In the genomic region with DNA sequence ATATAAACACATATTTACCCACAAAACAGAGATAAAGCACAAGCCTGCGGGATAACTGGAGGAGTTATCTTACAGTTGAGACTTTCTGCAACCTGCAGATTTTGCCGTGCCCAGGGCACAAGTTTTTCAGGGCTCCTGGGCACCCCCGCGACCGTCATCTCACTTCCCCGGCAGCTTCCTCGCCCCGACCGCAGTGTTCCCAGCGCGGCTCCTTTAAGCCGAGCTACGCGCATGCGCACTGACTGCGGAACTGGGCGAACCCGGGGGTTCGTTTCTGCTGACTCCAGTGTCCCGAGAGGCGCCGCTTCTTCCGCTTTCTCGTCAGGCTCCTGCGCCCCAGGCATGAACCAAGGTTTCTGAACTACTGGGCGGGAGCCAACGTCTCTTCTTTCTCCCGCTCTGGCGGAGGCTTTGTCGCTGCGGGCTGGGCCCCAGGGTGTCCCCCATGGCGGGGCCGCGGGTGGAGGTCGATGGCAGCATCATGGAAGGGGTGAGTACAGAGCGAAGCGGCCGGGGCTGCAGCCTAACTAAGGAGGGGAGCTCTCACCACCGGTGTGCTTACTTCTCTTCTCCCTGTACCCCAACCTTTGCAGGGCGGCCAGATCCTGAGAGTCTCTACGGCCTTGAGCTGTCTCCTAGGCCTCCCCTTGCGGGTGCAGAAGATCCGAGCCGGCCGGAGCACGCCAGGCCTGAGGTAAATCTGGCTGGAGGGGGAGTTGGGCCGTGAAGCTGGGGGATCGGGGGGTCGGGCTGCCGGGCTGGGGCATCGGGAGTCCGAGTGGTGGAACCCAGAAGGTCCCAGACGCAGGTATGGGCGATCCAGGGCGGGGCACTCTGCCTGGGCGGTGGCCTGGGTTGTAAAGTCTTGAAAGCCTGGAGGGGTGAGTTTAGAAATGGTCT, we compare ENCODE assay signal across 8 cellular contexts.
DNase-seq lines count a peak whose midpoint lies in the region; FAIRE-seq and TF ChIP-seq lines count a peak whose summit lies in the region.

A gene (plus strand): TSS at position 286 of the 900 bp plus-strand sequence. CDS start 160 bp downstream, at position 446.

- peak within 1 kb of the TSS; percentile 85 to 95 (median 90) for H3K27ac Mint-ChIP-seq in nephron
- peak within 1 kb of the TSS; percentile 98 for H3K27ac Mint-ChIP-seq in stimulated activated naive CD8-positive, alpha-beta T cell treated with anti-CD3 and anti-CD28 coated beads, Interleukin-15, Interleukin-2, amounts not matched to agents 100 ng/mL and 50 ng/mL, for 24 hours

- H3K36me3 Mint-ChIP-seq in nephron (ENCODE audit: low read depth), result peaks cover 73% of the 10 kb centered on the region
- peaks cover 58% of the 10 kb centered on the region for H3K36me3 Mint-ChIP-seq in stimulated activated naive CD8-positive, alpha-beta T cell treated with anti-CD3 and anti-CD28 coated beads, Interleukin-15, Interleukin-2, amounts not matched to agents 100 ng/mL and 50 ng/mL, for 24 hours (ENCODE audit: low read depth)

- no peaks in the 10 kb centered on the region for H3K9me3 ChIP-seq in Loucy (ENCODE audit: insufficient read depth, low read depth, low read length)

- DNase-seq in EH (ENCODE audit: low read depth), result peak; percentile 96
- DNase-seq in H54 (ENCODE audit: insufficient read length, low spot score), result peak; percentile 88
- DNase-seq in activated effector memory CD4-positive, alpha-beta T cell treated with Interleukin-2 at 50 U/mL for 16 hours, result peak; percentile 90
- DNase-seq in fibroblast of pulmonary artery (ENCODE audit: low read depth), result peak; percentile 96

- H3F3A ChIP-seq in Loucy (ENCODE audit: low read depth), result no peaks in the 10 kb centered on the region

- H3K4me3 ChIP-seq in Loucy (ENCODE audit: low read length, poor library complexity, severe bottlenecking) (peak within 1 kb of the TSS; percentile 85), fibroblast of pulmonary artery (replicated peaks; ENCODE audit: low read depth, low read length) (peak within 1 kb of the TSS; percentile 82)

- H3K4me3 Mint-ChIP-seq in nephron, result peak within 1 kb of the TSS; percentile 99
- H3K4me3 Mint-ChIP-seq in stimulated activated naive CD8-positive, alpha-beta T cell treated with anti-CD3 and anti-CD28 coated beads, Interleukin-15, Interleukin-2, amounts not matched to agents 100 ng/mL and 50 ng/mL, for 24 hours, result peak within 1 kb of the TSS; percentile 99

- TF ChIP-seq POLR2A in H54 (IDR thresholded peaks at IDR 0.05; ENCODE audit: low read depth, low read length) (peak; percentile 74), Raji (IDR thresholded peaks at IDR 0.05; ENCODE audit: insufficient read depth, low read depth, low read length) (peak; percentile 87)

- peaks cover 55% of the 10 kb centered on the region for H3K79me2 ChIP-seq in Loucy (ENCODE audit: insufficient read depth, low read length)

- no peaks in the 10 kb centered on the region for H3K27me3 Mint-ChIP-seq in nephron (ENCODE audit: low read depth)
- no peaks in the 10 kb centered on the region for H3K27me3 Mint-ChIP-seq in stimulated activated naive CD8-positive, alpha-beta T cell treated with anti-CD3 and anti-CD28 coated beads, Interleukin-15, Interleukin-2, amounts not matched to agents 100 ng/mL and 50 ng/mL, for 24 hours

- H3K4me1 ChIP-seq in Loucy (ENCODE audit: insufficient read depth, low read length, poor library complexity, severe bottlenecking), result peaks cover 31% of the 10 kb centered on the region

- H4K20me1 ChIP-seq in Loucy (ENCODE audit: insufficient read depth, low read length, poor library complexity, severe bottlenecking), result peaks cover 36% of the 10 kb centered on the region

- H3K4me2 ChIP-seq in Loucy (ENCODE audit: low read depth, low read length, poor library complexity, severe bottlenecking), result peak within 1 kb of the TSS; percentile 94

- peak within 1 kb of the TSS; percentile 98 for H2AFZ ChIP-seq in Loucy (ENCODE audit: low read length)

- peak; percentile 83 for FAIRE-seq in H54 (lab: Jason Lieb, UNC)

- TF ChIP-seq CTCF in Loucy (conservative IDR thresholded peaks at IDR 0.05; ENCODE audit: low read length) (no peak), fibroblast of pulmonary artery (IDR thresholded peaks at IDR 0.05; ENCODE audit: low read length, missing control alignments) (no peak), nephron (IDR thresholded peaks at IDR 0.05; ENCODE audit: unreplicated experiment in 3 of 3) (no peak)

- peak within 1 kb of the TSS; percentile 99 for H3K9ac ChIP-seq in Loucy (ENCODE audit: low read depth, low read length, poor library complexity, severe bottlenecking)

- peaks cover 13% of the 10 kb centered on the region for H3K9me3 Mint-ChIP-seq in nephron
- peaks cover 4% of the 10 kb centered on the region for H3K9me3 Mint-ChIP-seq in stimulated activated naive CD8-positive, alpha-beta T cell treated with anti-CD3 and anti-CD28 coated beads, Interleukin-15, Interleukin-2, amounts not matched to agents 100 ng/mL and 50 ng/mL, for 24 hours

- no peaks in the 10 kb centered on the region for H3K9me2 ChIP-seq in Loucy (replicated peaks; ENCODE audit: low read depth, low read length)

- H3K4me1 Mint-ChIP-seq in nephron, result peaks cover 20% of the 10 kb centered on the region
- peaks cover 47% of the 10 kb centered on the region for H3K4me1 Mint-ChIP-seq in stimulated activated naive CD8-positive, alpha-beta T cell treated with anti-CD3 and anti-CD28 coated beads, Interleukin-15, Interleukin-2, amounts not matched to agents 100 ng/mL and 50 ng/mL, for 24 hours (ENCODE audit: low read depth)

- peaks cover 11% of the 10 kb centered on the region; the same call in 1 of the 2 replicates for H3K36me3 ChIP-seq in Loucy (ENCODE audit: insufficient read depth, low read length)

- H3K27me3 ChIP-seq in Loucy (ENCODE audit: insufficient read depth, low read length, poor library complexity, severe bottlenecking), result no peaks in the 10 kb centered on the region

Comparison
In these comparisons a context has a peak if more than half of its experiments do, and no peak if none do; other contexts are left out.
1. Peak in every context shown above with its lines: DNase-seq and H3K4me3 ChIP-seq.